Comparison of ENCODE assay signal across 1 cellular context in the genomic region with DNA sequence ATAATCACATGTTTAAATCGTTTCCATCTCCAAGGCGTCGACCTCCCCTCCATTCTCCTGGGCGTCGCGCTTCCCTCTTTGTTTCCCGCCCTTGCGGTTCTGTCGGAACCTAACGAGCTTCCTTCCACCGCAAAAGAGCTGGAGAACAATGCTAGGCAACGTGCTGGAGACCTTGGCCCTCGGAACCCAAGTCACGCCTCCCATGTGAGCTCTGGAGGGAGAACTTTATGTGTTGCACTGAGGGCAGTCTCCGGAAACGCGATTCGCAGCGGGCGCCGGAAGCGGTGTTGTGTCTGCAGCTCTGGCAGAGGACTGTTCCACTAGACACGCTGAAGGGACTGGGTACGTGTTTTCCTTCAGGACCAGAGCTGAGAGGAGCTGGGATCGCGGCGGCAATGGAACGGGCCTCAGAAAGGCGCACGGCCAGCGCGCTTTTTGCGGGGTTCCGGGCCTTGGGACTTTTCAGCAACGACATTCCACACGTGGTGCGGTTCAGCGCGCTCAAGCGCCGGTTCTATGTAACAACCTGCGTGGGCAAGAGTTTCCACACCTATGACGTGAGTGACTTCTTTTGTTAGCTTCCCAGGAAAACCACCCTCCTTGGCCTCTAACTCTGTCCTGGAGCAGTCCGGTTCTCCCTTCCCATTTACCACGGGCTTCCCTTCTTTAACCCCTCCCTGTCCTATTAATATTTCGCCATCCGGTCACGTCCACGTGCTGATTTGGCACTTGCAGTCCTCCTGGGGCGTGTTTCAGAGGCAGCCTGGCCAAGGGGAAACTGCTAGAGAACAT.
A peak's percentile ranks its signal among the peaks of the same experiment; 100 is the strongest.
TF ChIP-seq lines count a peak whose summit lies in the region.

Gene WDR36 (plus strand): TSS at position 287 of the 792 bp plus-strand sequence. CDS start 109 bp downstream, at position 396.

TF ChIP-seq in A549, 52 proteins besides CTCF, POLR2A, EP300 and RAD21 (continued from another document):
- peak; percentile 80; the same call in 1 of the 2 replicates for TF ChIP-seq HOXB13 (CRISPR knock-in tag; IDR thresholded peaks at IDR 0.05; ENCODE audit: low read depth)
- no peak for TF ChIP-seq CHD4 (IDR thresholded peaks at IDR 0.05; ENCODE audit: borderline replicate concordance)
- TF ChIP-seq HMGXB4 (CRISPR knock-in tag; IDR thresholded peaks at IDR 0.05; ENCODE audit: borderline replicate concordance): peak; percentile 83; the same call in 1 of the 2 replicates
- peak; percentile 63; the same call in 2 of the 3 replicates for TF ChIP-seq BCL3 (IDR thresholded peaks at IDR 0.05)
- peak; percentile 84; the same call in 1 of the 2 replicates for TF ChIP-seq NPAS2 (CRISPR knock-in tag; IDR thresholded peaks at IDR 0.05; ENCODE audit: borderline replicate concordance)
- no peak for TF ChIP-seq KDM1A (IDR thresholded peaks at IDR 0.05; ENCODE audit: low read depth)
- TF ChIP-seq NFE2L2 (conservative IDR thresholded peaks at IDR 0.05; ENCODE audit: low read length): no peak
- no peak for TF ChIP-seq POLR2AphosphoS2 (conservative IDR thresholded peaks at IDR 0.05; ENCODE audit: low read length)
- TF ChIP-seq BHLHE40 (IDR thresholded peaks at IDR 0.05; ENCODE audit: low read depth, low read length): no peak; the same call in 1 of the 2 replicates
- TF ChIP-seq ZC3H11A (IDR thresholded peaks at IDR 0.05): no peak
- 0 out of 2 replicates have a peak, but pooled peaks have one; percentile 54 for TF ChIP-seq MAZ (IDR thresholded peaks at IDR 0.05; ENCODE audit: borderline replicate concordance, low read depth, low read length)
- TF ChIP-seq PHF8 (IDR thresholded peaks at IDR 0.05; ENCODE audit: borderline replicate concordance, low read depth): peak; percentile 96
- TF ChIP-seq RCOR1 (IDR thresholded peaks at IDR 0.05; ENCODE audit: low read depth, low read length): no peak
- peak; percentile 48 to 74; a peak in 3 of 5 replicates for TF ChIP-seq JUN (IDR thresholded peaks at IDR 0.05)
- TF ChIP-seq MYC (IDR thresholded peaks at IDR 0.05; ENCODE audit: borderline replicate concordance, low read length): peak; percentile 93
- TF ChIP-seq HEYL (CRISPR knock-in tag; IDR thresholded peaks at IDR 0.05): no peak
- TF ChIP-seq, protein P1, sequence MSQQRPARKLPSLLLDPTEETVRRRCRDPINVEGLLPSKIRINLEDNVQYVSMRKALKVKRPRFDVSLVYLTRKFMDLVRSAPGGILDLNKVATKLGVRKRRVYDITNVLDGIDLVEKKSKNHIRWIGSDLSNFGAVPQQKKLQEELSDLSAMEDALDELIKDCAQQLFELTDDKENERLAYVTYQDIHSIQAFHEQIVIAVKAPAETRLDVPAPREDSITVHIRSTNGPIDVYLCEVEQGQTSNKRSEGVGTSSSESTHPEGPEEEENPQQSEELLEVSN (IDR thresholded peaks at IDR 0.05; ENCODE audit: borderline replicate concordance, low read depth): peak; percentile 100
- peak; percentile 68; the same call in 1 of the 2 replicates for TF ChIP-seq EHF (CRISPR knock-in tag; IDR thresholded peaks at IDR 0.05)
- TF ChIP-seq CBX2 (IDR thresholded peaks at IDR 0.05; ENCODE audit: borderline replicate concordance, low read depth): no peak
- TF ChIP-seq RNF2 (IDR thresholded peaks at IDR 0.05; ENCODE audit: borderline replicate concordance, low read depth): peak; percentile 89; the same call in 1 of the 2 replicates
- TF ChIP-seq FOXS1 (CRISPR knock-in tag; IDR thresholded peaks at IDR 0.05): peak; percentile 44; the same call in 1 of the 2 replicates
- TF ChIP-seq ZNF302 (CRISPR knock-in tag; IDR thresholded peaks at IDR 0.05): peak; percentile 73; the same call in 1 of the 2 replicates
- no peak for TF ChIP-seq NR3C1 (IDR thresholded peaks at IDR 0.05)
- TF ChIP-seq PBX3 (IDR thresholded peaks at IDR 0.05): 0 out of 2 replicates have a peak, but pooled peaks have one; percentile 62
- TF ChIP-seq TP53 (CRISPR knock-in tag; IDR thresholded peaks at IDR 0.05): peak; percentile 86
- TF ChIP-seq, protein P2, sequence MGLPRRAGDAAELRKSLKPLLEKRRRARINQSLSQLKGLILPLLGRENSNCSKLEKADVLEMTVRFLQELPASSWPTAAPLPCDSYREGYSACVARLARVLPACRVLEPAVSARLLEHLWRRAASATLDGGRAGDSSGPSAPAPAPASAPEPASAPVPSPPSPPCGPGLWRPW (IDR thresholded peaks at IDR 0.05): no peak
- TF ChIP-seq, protein P3, sequence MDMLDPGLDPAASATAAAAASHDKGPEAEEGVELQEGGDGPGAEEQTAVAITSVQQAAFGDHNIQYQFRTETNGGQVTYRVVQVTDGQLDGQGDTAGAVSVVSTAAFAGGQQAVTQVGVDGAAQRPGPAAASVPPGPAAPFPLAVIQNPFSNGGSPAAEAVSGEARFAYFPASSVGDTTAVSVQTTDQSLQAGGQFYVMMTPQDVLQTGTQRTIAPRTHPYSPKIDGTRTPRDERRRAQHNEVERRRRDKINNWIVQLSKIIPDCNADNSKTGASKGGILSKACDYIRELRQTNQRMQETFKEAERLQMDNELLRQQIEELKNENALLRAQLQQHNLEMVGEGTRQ (IDR thresholded peaks at IDR 0.05): peak; percentile 13; the same call in 1 of the 2 replicates
- peak in 1 of 2 experiments; percentile 48; a peak in 1 of 4 replicates for TF ChIP-seq CEBPB (IDR thresholded peaks at IDR 0.05)
- TF ChIP-seq MAFK (IDR thresholded peaks at IDR 0.05; ENCODE audit: partially characterized antibody): no peak
- no peak for TF ChIP-seq JUNB (IDR thresholded peaks at IDR 0.05)
- TF ChIP-seq ZSCAN20 (CRISPR knock-in tag; IDR thresholded peaks at IDR 0.05): no peak; the same call in 1 of the 2 replicates
- TF ChIP-seq, protein P4, sequence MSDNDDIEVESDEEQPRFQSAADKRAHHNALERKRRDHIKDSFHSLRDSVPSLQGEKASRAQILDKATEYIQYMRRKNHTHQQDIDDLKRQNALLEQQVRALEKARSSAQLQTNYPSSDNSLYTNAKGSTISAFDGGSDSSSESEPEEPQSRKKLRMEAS (IDR thresholded peaks at IDR 0.05): peak; percentile 100
- no peak for TF ChIP-seq FOSL2 (IDR thresholded peaks at IDR 0.05)
- no peak for TF ChIP-seq FOSL2 (CRISPR knock-in tag; IDR thresholded peaks at IDR 0.05)
